Comparison of ENCODE assay signal across 15 cellular contexts in genomic region chr19:54952591-54953344, GRCh38. TPM values are rescaled to one million over a fixed set of nuclear protein-coding genes. Genes with fewer than 3 reads are reported as not detected.
DNase-seq lines count a peak whose midpoint lies in the region; ATAC-seq and TF ChIP-seq lines count a peak whose summit lies in the region.
"Had no signal": no experiment of that assay in that cellular context is flagged by ENCODE, and none has a peak within 500 bp of the region (broad histone marks: within the 10 kb centered on the region; RNA-seq: fewer than 3 reads in every experiment).

No MANE protein-coding gene starts in this region.

- no peak overlapping the region for H3K9ac ChIP-seq in neural progenitor cell

- no peaks in the 10 kb centered on the region for H4K20me1 ChIP-seq in neural progenitor cell (ENCODE audit: low read depth)

- peak overlapping the region; percentile 72 for H3K4me3 Mint-ChIP-seq in neural progenitor cell
- H3K4me3 Mint-ChIP-seq: activated CD8-positive, alpha-beta memory T cell treated with anti-CD3 and anti-CD28 coated beads, Interleukin-2, amount 10 ng/mL, durations not matched to agents 7 days and 5 days; CD8-positive, alpha-beta memory T cell; immature natural killer cell; stimulated activated naive CD8-positive, alpha-beta T cell treated with anti-CD3 and anti-CD28 coated beads, Interleukin-15, amount 100 ng/mL, for 72 hours had no signal

- H3K36me3 ChIP-seq in brain microvascular endothelial cell (replicated peaks) (no peaks in the 10 kb centered on the region), neural progenitor cell (no peaks in the 10 kb centered on the region)
- H3K36me3 ChIP-seq: esophagus muscularis mucosa, neutrophil had no signal

- peaks cover 8% of the 10 kb centered on the region for H3K4me1 ChIP-seq in neural progenitor cell
- H3K4me1 ChIP-seq: esophagus muscularis mucosa had no signal

- H3K4me1 Mint-ChIP-seq in neural progenitor cell, result peaks cover 27% of the 10 kb centered on the region
- H3K4me1 Mint-ChIP-seq: CD8-positive, alpha-beta memory T cell; immature natural killer cell; stimulated activated naive CD8-positive, alpha-beta T cell treated with anti-CD3 and anti-CD28 coated beads, Interleukin-15, amount 100 ng/mL, for 72 hours had no signal

- H3K36me3 Mint-ChIP-seq in neural progenitor cell, result no peaks in the 10 kb centered on the region
- H3K36me3 Mint-ChIP-seq: activated CD8-positive, alpha-beta memory T cell treated with anti-CD3 and anti-CD28 coated beads, Interleukin-2, amount 10 ng/mL, durations not matched to agents 7 days and 5 days; CD8-positive, alpha-beta memory T cell; immature natural killer cell had no signal

- H3K9me3 Mint-ChIP-seq in neural progenitor cell, result peaks cover 12% of the 10 kb centered on the region
- H3K9me3 Mint-ChIP-seq: immature natural killer cell; stimulated activated naive CD8-positive, alpha-beta T cell treated with anti-CD3 and anti-CD28 coated beads, Interleukin-15, amount 100 ng/mL, for 72 hours had no signal

- H3K27ac Mint-ChIP-seq in neural progenitor cell, result no peak overlapping the region
- H3K27ac Mint-ChIP-seq: activated CD8-positive, alpha-beta memory T cell treated with anti-CD3 and anti-CD28 coated beads, Interleukin-2, amount 10 ng/mL, durations not matched to agents 7 days and 5 days; CD8-positive, alpha-beta memory T cell; immature natural killer cell; stimulated activated naive CD8-positive, alpha-beta T cell treated with anti-CD3 and anti-CD28 coated beads, Interleukin-15, amount 100 ng/mL, for 72 hours had no signal

- no peak for TF ChIP-seq CTCF in brain microvascular endothelial cell (IDR thresholded peaks at IDR 0.05; ENCODE audit: low read depth, low read length, missing control alignments)
- no peak for TF ChIP-seq CTCF in neural progenitor cell (IDR thresholded peaks at IDR 0.05)

- no peak overlapping the region for H3K27ac ChIP-seq in brain microvascular endothelial cell
- no peak overlapping the region for H3K27ac ChIP-seq in neural progenitor cell
- H3K27ac ChIP-seq: esophagus muscularis mucosa, neutrophil had no signal

- no peaks in the 10 kb centered on the region for H3K79me2 ChIP-seq in neural progenitor cell (ENCODE audit: low read depth)

- H3F3A ChIP-seq in neural progenitor cell (ENCODE audit: low read depth), result peaks cover 11% of the 10 kb centered on the region

- ATAC-seq in GM21786 (IDR thresholded peaks at IDR 0.05; ENCODE audit: unreplicated experiment), result no peak
- no peak for ATAC-seq in GM21723 (IDR thresholded peaks at IDR 0.05; ENCODE audit: unreplicated experiment)
- ATAC-seq in GM18511 (IDR thresholded peaks at IDR 0.05; ENCODE audit: unreplicated experiment), result no peak
- ATAC-seq: activated CD8-positive, alpha-beta memory T cell treated with anti-CD3 and anti-CD28 coated beads, Interleukin-2, amount 10 ng/mL, durations not matched to agents 7 days and 5 days; stimulated activated naive CD8-positive, alpha-beta T cell treated with anti-CD3 and anti-CD28 coated beads, Interleukin-15, amount 100 ng/mL, for 72 hours had no signal

- H3K27me3 ChIP-seq in brain microvascular endothelial cell (replicated peaks), result no peaks in the 10 kb centered on the region
- H3K27me3 ChIP-seq in neural progenitor cell, result no peaks in the 10 kb centered on the region
- H3K27me3 ChIP-seq: esophagus muscularis mucosa had no signal

- DNase-seq in GDM1 (lab: John Stamatoyannopoulos, UW) (peak; percentile 52), NOMO-1 treated with dmso at 0.1 percent for 144 hours (lab: John Stamatoyannopoulos, UW; ENCODE audit: unreplicated experiment) (peak; percentile 30), brain microvascular endothelial cell (peak; percentile 54), neural progenitor cell (ENCODE audit: low spot score) (peak; percentile 58), NCI-H187 (lab: John Stamatoyannopoulos, UW) (no peak)
- DNase-seq: activated CD8-positive, alpha-beta memory T cell treated with anti-CD3 and anti-CD28 coated beads, Interleukin-2, amount 10 ng/mL, durations not matched to agents 7 days and 5 days; CD8-positive, alpha-beta memory T cell; immature natural killer cell; stimulated activated naive CD8-positive, alpha-beta T cell treated with anti-CD3 and anti-CD28 coated beads, Interleukin-15, amount 100 ng/mL, for 72 hours; T-helper 1 cell had no signal

- H2AFZ ChIP-seq in neural progenitor cell (replicated peaks), result no peak overlapping the region

- H3K4me3 ChIP-seq in brain microvascular endothelial cell (ENCODE audit: low read depth, low read length) (no peak overlapping the region), neural progenitor cell (no peak overlapping the region)
- H3K4me3 ChIP-seq: esophagus muscularis mucosa had no signal

- H3K27me3 Mint-ChIP-seq in neural progenitor cell (ENCODE audit: insufficient read depth, low read depth), result peaks cover 23% of the 10 kb centered on the region
- H3K27me3 Mint-ChIP-seq: activated CD8-positive, alpha-beta memory T cell treated with anti-CD3 and anti-CD28 coated beads, Interleukin-2, amount 10 ng/mL, durations not matched to agents 7 days and 5 days had no signal

- no peaks in the 10 kb centered on the region for H3K9me3 ChIP-seq in neural progenitor cell (ENCODE audit: low read depth)
- H3K9me3 ChIP-seq: esophagus muscularis mucosa, neutrophil had no signal

- no peak overlapping the region for H3K4me2 ChIP-seq in neural progenitor cell

- in situ Hi-C loops in brain microvascular endothelial cell (cut with HindIII; ENCODE audit: low pct_ligation_motif_present, low sequenced_read_pairs), result no loop called here

RNA-seq across cellular contexts. Expression of gene NLRP7, which starts 5.4 kb away (rescaled TPM):
- 0.09 TPM in 1 of 2 replicates, not detected in the other for total RNA-seq in neural progenitor cell (ENCODE audit: low replicate concordance)
- total RNA-seq: activated CD8-positive, alpha-beta memory T cell treated with anti-CD3 and anti-CD28 coated beads, Interleukin-2, amount 10 ng/mL, durations not matched to agents 7 days and 5 days; CD8-positive, alpha-beta memory T cell; esophagus muscularis mucosa had no signal

RNA-seq across cellular contexts. Expression of gene NLRP2, which starts 13.4 kb away (rescaled TPM):
- total RNA-seq in neural progenitor cell (ENCODE audit: low replicate concordance), result 75.5 and 115 TPM in 2 replicates

RNA-seq across cellular contexts. Expression of gene NCR1, which starts 46.8 kb away (rescaled TPM):
- not detected in 2 replicates for total RNA-seq in neural progenitor cell (ENCODE audit: low replicate concordance)

Comparison
In these comparisons a context has a peak if more than half of its experiments do, and no peak if none do; other contexts are left out.
1. DNase-seq: peak in GDM1 (single experiment), NOMO-1 treated with dmso at 0.1 percent for 144 hours (single experiment), brain microvascular endothelial cell (single experiment) and neural progenitor cell (single experiment); none in NCI-H187 (0 of 2).